Comparison of ENCODE assay signal across 1 cellular context in genomic region chr12:92929957-92930356, GRCh38.
TF ChIP-seq lines count a peak whose summit lies in the region.

No MANE protein-coding gene starts in this region.

TF ChIP-seq in WTC11, 78 proteins besides CTCF, POLR2A, EP300 and RAD21 (continued from another document):
- TF ChIP-seq ATF2 (CRISPR knock-in tag; IDR thresholded peaks at IDR 0.05; ENCODE audit: borderline replicate concordance, low read depth): no peak
- TF ChIP-seq GRHL2 (CRISPR knock-in tag; IDR thresholded peaks at IDR 0.05; ENCODE audit: insufficient replicate concordance, severe bottlenecking): no peak
- no peak for TF ChIP-seq MLX (CRISPR knock-in tag; IDR thresholded peaks at IDR 0.05)
